ENCODE assay signal across 8 cellular contexts in genomic region chr20:5126512-5127203, GRCh38.
A peak's percentile ranks its signal among the peaks of the same experiment; 100 is the strongest.
DNase-seq lines count a peak whose midpoint lies in the region; ATAC-seq lines count a peak whose summit lies in the region.

Gene CDS2, plus strand, starts transcription at chr20:5127008. Its CDS starts 85 bp downstream, at chr20:5127093.

- ATAC-seq in GM19372 (IDR thresholded peaks at IDR 0.05; ENCODE audit: low read depth, unreplicated experiment) = peak; percentile 84
- peak; percentile 65 for ATAC-seq in HG03558 (IDR thresholded peaks at IDR 0.05; ENCODE audit: extremely low read depth, unreplicated experiment)

- DNase-seq in CD1c-positive myeloid dendritic cell (ENCODE audit: extremely low spot score) = peak; percentile 100
- peak; percentile 100 for DNase-seq in NCI-H748 (lab: John Stamatoyannopoulos, UW; ENCODE audit: unreplicated experiment)
- peak; percentile 100 for DNase-seq in activated CD4-positive, alpha-beta T cell treated with anti-CD3 and anti-CD28 coated beads, Interleukin-2, amount 50 U/mL, for 1 hour
- peak; percentile 97 for DNase-seq in dedifferentiated amniotic fluid mesenchymal stem cell (ENCODE audit: extremely low spot score)
- peak; percentile 99 for DNase-seq in left kidney (ENCODE audit: low read depth, low spot score)
- peak; percentile 100 for DNase-seq in stimulated activated CD4-positive, alpha-beta T cell treated with anti-CD3 and anti-CD28 coated beads, Interleukin-2, amount 100 ng/mL, for 24 hours

Comparison
In these comparisons a context has a peak if more than half of its experiments do, and no peak if none do; other contexts are left out.
1. Peak in every context shown above with its lines: DNase-seq and ATAC-seq.